ENCODE assay signal across 30 cellular contexts in the genomic region with DNA sequence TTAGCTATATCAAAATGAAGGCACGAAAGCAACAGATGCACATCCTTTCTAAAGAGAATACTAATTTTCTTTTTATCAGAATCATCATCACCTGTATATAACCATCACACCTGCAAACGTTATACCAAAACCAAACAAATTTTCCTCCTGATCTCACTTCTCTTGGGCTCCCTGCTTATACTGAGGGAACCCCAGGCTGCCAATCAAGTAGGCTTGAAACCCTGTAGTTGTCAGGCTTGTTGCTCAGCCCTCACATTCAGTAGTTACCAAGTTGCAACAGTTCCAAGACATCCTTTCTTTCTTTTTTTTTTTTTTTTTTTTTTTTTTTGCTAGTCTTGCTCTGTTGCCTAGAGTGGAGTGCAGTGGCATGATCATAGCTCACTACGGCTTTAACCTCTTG.
"Had no signal": no experiment of that assay in that cellular context is flagged by ENCODE, and none has a peak within 500 bp of the region (broad histone marks: within the 10 kb centered on the region; RNA-seq: fewer than 3 reads in every experiment).

No MANE protein-coding gene starts in this region.

- H3K27ac ChIP-seq: left ventricle myocardium inferior, pancreas, prostate gland, sigmoid colon, spleen, suprapubic skin, thoracic aorta, tibial artery, upper lobe of right lung had no signal

- H3K4me1 ChIP-seq: prostate gland, sigmoid colon, suprapubic skin, tibial artery, upper lobe of right lung had no signal

- H3K36me3 ChIP-seq: left ventricle myocardium inferior, pancreas, prostate gland, sigmoid colon, spleen, suprapubic skin, thoracic aorta, tibial artery, upper lobe of right lung had no signal

- DNase-seq: hypothalamus; immature natural killer cell; kidney; left colon; left ventricle myocardium inferior; midbrain; mucosa of descending colon; naive thymus-derived CD8-positive, alpha-beta T cell; nucleus accumbens; pancreas; posterior cingulate gyrus; retina; right cardiac atrium; sigmoid colon; small intestine; spleen; stimulated activated CD4-positive, alpha-beta T cell treated with anti-CD3 and anti-CD28 coated beads, Interleukin-4, amount 100 ng/mL, for 24 hours; stimulated activated naive CD4-positive, alpha-beta T cell; tibial artery; trophoblast cell; upper lobe of right lung had no signal

- H3K9me3 Mint-ChIP-seq: immature natural killer cell; naive thymus-derived CD8-positive, alpha-beta T cell; neural crest cell; stimulated activated effector memory CD8-positive, alpha-beta T cell treated with anti-CD3 and anti-CD28 coated beads, Interleukin-12 subunit alpha, Interleukin-12 subunit beta, amount 100 ng/mL, for 72 hours; stimulated activated naive CD8-positive, alpha-beta T cell treated with anti-CD3 and anti-CD28 coated beads, Interleukin-15, Interleukin-2, amounts not matched to agents 100 ng/mL and 50 ng/mL, for 24 hours had no signal

- ATAC-seq: left colon; mucosa of descending colon; naive thymus-derived CD8-positive, alpha-beta T cell; pancreas; right cardiac atrium; stimulated activated effector memory CD8-positive, alpha-beta T cell treated with anti-CD3 and anti-CD28 coated beads, Interleukin-12 subunit alpha, Interleukin-12 subunit beta, amount 100 ng/mL, for 72 hours; upper lobe of right lung had no signal

- H3K9me3 ChIP-seq: mucosa of descending colon, pancreas, prostate gland, sigmoid colon, spleen, suprapubic skin, thoracic aorta, tibial artery, upper lobe of right lung had no signal

- H3K4me3 Mint-ChIP-seq: immature natural killer cell; memory B cell; naive thymus-derived CD8-positive, alpha-beta T cell; nephron; neural crest cell; stimulated activated effector memory CD8-positive, alpha-beta T cell treated with anti-CD3 and anti-CD28 coated beads, Interleukin-12 subunit alpha, Interleukin-12 subunit beta, amount 100 ng/mL, for 72 hours; stimulated activated naive CD8-positive, alpha-beta T cell treated with anti-CD3 and anti-CD28 coated beads, Interleukin-15, Interleukin-2, amounts not matched to agents 100 ng/mL and 50 ng/mL, for 24 hours had no signal

- H3K36me3 Mint-ChIP-seq: immature natural killer cell; stimulated activated effector memory CD8-positive, alpha-beta T cell treated with anti-CD3 and anti-CD28 coated beads, Interleukin-12 subunit alpha, Interleukin-12 subunit beta, amount 100 ng/mL, for 72 hours had no signal

- H3K27me3 Mint-ChIP-seq: memory B cell; naive thymus-derived CD8-positive, alpha-beta T cell; stimulated activated naive CD8-positive, alpha-beta T cell treated with anti-CD3 and anti-CD28 coated beads, Interleukin-15, Interleukin-2, amounts not matched to agents 100 ng/mL and 50 ng/mL, for 24 hours had no signal

- H3K27ac Mint-ChIP-seq: immature natural killer cell; memory B cell; nephron; stimulated activated effector memory CD8-positive, alpha-beta T cell treated with anti-CD3 and anti-CD28 coated beads, Interleukin-12 subunit alpha, Interleukin-12 subunit beta, amount 100 ng/mL, for 72 hours; stimulated activated naive CD8-positive, alpha-beta T cell treated with anti-CD3 and anti-CD28 coated beads, Interleukin-15, Interleukin-2, amounts not matched to agents 100 ng/mL and 50 ng/mL, for 24 hours had no signal

- H3K4me3 ChIP-seq: left ventricle myocardium inferior, lung, mucosa of descending colon, pancreas, prostate gland, sigmoid colon, spleen, suprapubic skin, thoracic aorta, tibial artery, upper lobe of right lung had no signal

- H3K4me1 Mint-ChIP-seq: neural crest cell had no signal

- H3K27me3 ChIP-seq: pancreas, sigmoid colon, spleen, suprapubic skin, tibial artery, upper lobe of right lung had no signal
